Comparison of ENCODE assay signal across 8 cellular contexts in genomic region chr7:5423272-5423843, GRCh38. TPM values are rescaled to one million over a fixed set of nuclear protein-coding genes. Genes with fewer than 3 reads are reported as not detected.
A peak's percentile ranks its signal among the peaks of the same experiment; 100 is the strongest.
DNase-seq lines count a peak whose midpoint lies in the region; ATAC-seq lines count a peak whose summit lies in the region.

TSS of gene TNRC18 (minus strand) at chr7:5423834. CDS start at chr7:5421246, 2,588 bp downstream.

- intact Hi-C loops in Right ventricle myocardium superior (cut with DNase I) (no loop called here), posterior vena cava (cut with DNase I) (loop anchor here in 1 of 2 donors (5.0 kb wide), 1 partner anchor 56 kb away; no protein-coding TSS in a partner anchor)

- H3K27me3 ChIP-seq in HUES64 (ENCODE audit: insufficient read depth, low read length), result peaks cover 65% of the 10 kb centered on the region

- ATAC-seq in activated T-helper 17 cell treated with anti-CD3 and anti-CD28 coated beads, Interleukin-2, amount 50 U/mL, for 72 hours (replicated peaks), result no peak
- ATAC-seq in Right ventricle myocardium superior (ENCODE audit: poor library complexity), result no peak

- H3K27ac ChIP-seq in HUES64 (ENCODE audit: low read depth, low read length), result peak within 1 kb of the TSS; percentile 98

- H3K36me3 Mint-ChIP-seq in activated T-helper 17 cell treated with anti-CD3 and anti-CD28 coated beads, Interleukin-2, amount 50 U/mL, for 72 hours (ENCODE audit: low read depth), result peaks cover 15% of the 10 kb centered on the region

- H3K9ac ChIP-seq in HUES64 (ENCODE audit: low read depth, low read length), result peak within 1 kb of the TSS; percentile 94

- peaks cover 10% of the 10 kb centered on the region for H3K4me1 ChIP-seq in HUES64 (ENCODE audit: insufficient read depth, low read length)

- WGBS in HUES64, result under 1% methylated on average over 60 of the region's 61 CpGs

- H3K27me3 Mint-ChIP-seq in activated T-helper 17 cell treated with anti-CD3 and anti-CD28 coated beads, Interleukin-2, amount 50 U/mL, for 72 hours, result peaks cover 35% of the 10 kb centered on the region

- H3K36me3 ChIP-seq in HUES64 (ENCODE audit: insufficient read depth, low read length), result no peaks in the 10 kb centered on the region

- peak within 1 kb of the TSS; percentile 48 for H3K27ac Mint-ChIP-seq in activated T-helper 17 cell treated with anti-CD3 and anti-CD28 coated beads, Interleukin-2, amount 50 U/mL, for 72 hours

- H3K4me1 Mint-ChIP-seq in activated T-helper 17 cell treated with anti-CD3 and anti-CD28 coated beads, Interleukin-2, amount 50 U/mL, for 72 hours, result peaks cover 3% of the 10 kb centered on the region

- H3K4me3 Mint-ChIP-seq in activated T-helper 17 cell treated with anti-CD3 and anti-CD28 coated beads, Interleukin-2, amount 50 U/mL, for 72 hours, result peak within 1 kb of the TSS; percentile 70

- DNase-seq in AG20443 (ENCODE audit: low spot score) (peak; percentile 43), Right ventricle myocardium superior (peak; percentile 72), posterior vena cava (ENCODE audit: low spot score) (peak; percentile 88), NCI-H1930 (lab: John Stamatoyannopoulos, UW) (no peak)
- DNase-seq in activated CD4-positive, CD25-positive, alpha-beta regulatory T cell treated with anti-CD3 and anti-CD28 coated beads, Interleukin-2, amount 50 U/mL, for 72 hours, result no peak
- no peak for DNase-seq in NK-92 treated with Interleukin-12 subunit alpha and Interleukin-12 subunit beta, amount 100 ng/mL, for 24 hours (lab: John Stamatoyannopoulos, UW)

- peak within 1 kb of the TSS; percentile 83 for H3K4me3 ChIP-seq in HUES64 (ENCODE audit: low read length)

- no peaks in the 10 kb centered on the region for H3K9me3 ChIP-seq in HUES64 (ENCODE audit: insufficient read depth, low read depth, low read length)

- no peaks in the 10 kb centered on the region for H3K9me3 Mint-ChIP-seq in activated T-helper 17 cell treated with anti-CD3 and anti-CD28 coated beads, Interleukin-2, amount 50 U/mL, for 72 hours

RNA-seq across cellular contexts. Expression of gene TNRC18, which starts in this region (rescaled TPM):
- 15.9 TPM for polyA plus RNA-seq in HUES64 (2013, experiment 1 of 2)
- polyA plus RNA-seq in HUES64 (2013, experiment 2 of 2), result 20.0 TPM
- total RNA-seq in activated T-helper 17 cell treated with anti-CD3 and anti-CD28 coated beads, Interleukin-2, amount 50 U/mL, for 72 hours, result 10 to 100 TPM; 46.3 to 49.2 TPM
- total RNA-seq in Right ventricle myocardium superior (29.5 TPM), posterior vena cava (100 to 1,000 TPM in 1 of 2 donors, 10 to 100 TPM in 1; 93.0 to 103 TPM)

Comparison
In these comparisons a context has a peak if more than half of its experiments do, and no peak if none do; other contexts are left out.
1. DNase-seq: peak in AG20443 (single experiment), Right ventricle myocardium superior (single experiment) and posterior vena cava (single experiment); none in NCI-H1930 (0 of 2), activated CD4-positive, CD25-positive, alpha-beta regulatory T cell treated with anti-CD3 and anti-CD28 coated beads, Interleukin-2, amount 50 U/mL, for 72 hours (single experiment) and NK-92 treated with Interleukin-12 subunit alpha and Interleukin-12 subunit beta, amount 100 ng/mL, for 24 hours (single experiment).